ENCODE assay signal across 11 cellular contexts in genomic region chr20:4067600-4068261, GRCh38. TPM values are rescaled to one million over a fixed set of nuclear protein-coding genes. Genes with fewer than 3 reads are reported as not detected.
DNase-seq lines count a peak whose midpoint lies in the region; ATAC-seq, FAIRE-seq and TF ChIP-seq lines count a peak whose summit lies in the region.
"Had no signal": no experiment of that assay in that cellular context is flagged by ENCODE, and none has a peak within 500 bp of the region (broad histone marks: within the 10 kb centered on the region; RNA-seq: fewer than 3 reads in every experiment).

No MANE protein-coding gene starts in this region.

- H3K9me3 ChIP-seq in GM23248 (ENCODE audit: low read depth) (no peaks in the 10 kb centered on the region), kidney (ENCODE audit: control insufficient read depth in 1 of 2, low read length in 2 of 2) (no peaks in the 10 kb centered on the region)

- no peak for TF ChIP-seq CTCF in coronary artery (IDR thresholded peaks at IDR 0.05)
- TF ChIP-seq CTCF in kidney (IDR thresholded peaks at IDR 0.05; ENCODE audit: borderline replicate concordance, extremely low read depth, insufficient read depth): no peak

- peaks cover 56% of the 10 kb centered on the region for H3F3A ChIP-seq in GM23248 (ENCODE audit: insufficient read depth)

- intact Hi-C loops in kidney (cut with DNase I): no loop called here

- in situ Hi-C loops in GM23248 (cut with MboI): no loop called here

- no peaks in the 10 kb centered on the region for H3K79me2 ChIP-seq in GM23248 (ENCODE audit: insufficient read depth)

- no peak for FAIRE-seq in kidney (lab: Jason Lieb, UNC)
- FAIRE-seq: HTR-8/SVneo had no signal

- H3K27me3 ChIP-seq in GM23248 (replicated peaks; ENCODE audit: insufficient read depth): no peaks in the 10 kb centered on the region

- H3K36me3 ChIP-seq in GM23248 (ENCODE audit: low read depth): no peaks in the 10 kb centered on the region
- H3K36me3 ChIP-seq in kidney (ENCODE audit: control insufficient read depth in 1 of 2, insufficient read depth in 2 of 2, low read length in 2 of 2): no peaks in the 10 kb centered on the region

- H3K4me2 ChIP-seq in GM23248 (ENCODE audit: unreplicated experiment): no peak overlapping the region

- H3K9me2 ChIP-seq in GM23248 (ENCODE audit: insufficient read depth): no peaks in the 10 kb centered on the region

- H2AFZ ChIP-seq in GM23248: no peak overlapping the region

- 62 to 66% methylated on average over 8 of the region's 8 CpGs for WGBS in GM23248 (ENCODE audit: low coverage in 1 of 2, low lambda C conversion rate in 2 of 2, missing lambda C conversion rate in 2 of 2), 2 experiments

- DNase-seq in GM23248: peak; percentile 91
- DNase-seq in OCI-M1 (lab: John Stamatoyannopoulos, UW): peak; percentile 65
- peak; percentile 63 for DNase-seq in coronary artery (ENCODE audit: low spot score)
- DNase-seq in renal cortical epithelial cell (ENCODE audit: low read depth): peak; percentile 74
- DNase-seq in kidney glomerular epithelial cell (lab: John Stamatoyannopoulos, UW): no peak
- DNase-seq in kidney: no peak
- DNase-seq: effector CD4-positive, alpha-beta T cell; left colon; NCI-H524 treated with DMSO at 0.1 percent for 48 hours had no signal

- H3K27ac ChIP-seq in GM23248 (peak overlapping the region; percentile 54), coronary artery (peak overlapping the region; percentile 53 to 63), kidney (ENCODE audit: low read depth in 2 of 2, low read length in 2 of 2) (no peak overlapping the region)

- H3K4me1 ChIP-seq in GM23248 (ENCODE audit: insufficient read depth): peaks cover 67% of the 10 kb centered on the region
- peaks cover 6 to 12% of the 10 kb centered on the region in 2 donors for H3K4me1 ChIP-seq in kidney (ENCODE audit: control insufficient read depth in 1 of 2, insufficient read depth in 1 of 2, low read depth in 1 of 2, low read length in 2 of 2)

- H3K9ac ChIP-seq in GM23248: no peak overlapping the region
- no peak overlapping the region for H3K9ac ChIP-seq in kidney (ENCODE audit: low read length in 2 of 2)

- no peaks in the 10 kb centered on the region for H4K20me1 ChIP-seq in GM23248 (ENCODE audit: insufficient read depth)

- ATAC-seq in GM18861 (IDR thresholded peaks at IDR 0.05; ENCODE audit: unreplicated experiment): no peak

- H3K4me3 ChIP-seq in GM23248 (no peak overlapping the region), coronary artery (no peak overlapping the region), kidney (ENCODE audit: low read length in 2 of 2) (no peak overlapping the region)

RNA-seq across cellular contexts. Expression of gene RNF24, which starts 52.4 kb away (rescaled TPM):
- total RNA-seq in GM23248 (2014; rRNA removed; shearing (Covaris generic)): 20.1 and 24.7 TPM in 2 replicates
- polyA plus RNA-seq in GM23248 (2016; fragmentation: Nextera tagmentation; extraction: Ambion mirVana) (44.8 and 47.4 TPM in 2 replicates), kidney (ENCODE audit: insufficient read depth, low read depth, low replicate concordance) (4.5 TPM)
- total RNA-seq in renal cortical epithelial cell (2.1 and 7.3 TPM in 2 replicates), kidney (30.9 TPM)

Comparison
In these comparisons a context has a peak if more than half of its experiments do, and no peak if none do; other contexts are left out.
1. DNase-seq: peak in GM23248 (single experiment), OCI-M1 (single experiment), coronary artery (single experiment) and renal cortical epithelial cell (single experiment); none in kidney glomerular epithelial cell (single experiment) and kidney (single experiment).
2. H3K27ac ChIP-seq: peak in GM23248 (single experiment) and coronary artery (2 of 2); none in kidney (0 of 2).